In the genomic region with DNA sequence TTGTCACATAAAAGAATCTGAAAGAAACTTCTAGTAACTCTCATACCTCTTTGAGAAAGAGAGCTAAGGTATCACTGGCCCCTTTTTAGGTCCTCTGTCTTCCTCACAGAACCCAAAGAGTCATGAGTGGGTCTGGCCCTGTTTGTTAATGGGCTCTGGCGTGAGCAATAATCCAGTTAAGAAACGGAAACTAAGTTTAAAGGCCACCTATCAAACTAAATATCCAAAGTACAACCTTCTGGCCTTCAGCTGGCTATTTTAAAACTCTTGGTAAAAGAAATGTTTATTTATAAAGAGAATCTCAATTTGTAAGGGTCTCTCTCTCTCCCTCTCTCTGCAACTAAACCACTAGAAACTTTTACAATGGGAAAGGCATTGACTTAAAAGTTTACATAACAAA, we compare ENCODE assay signal across 20 cellular contexts.
A peak's percentile ranks its signal among the peaks of the same experiment; 100 is the strongest.
DNase-seq lines count a peak whose midpoint lies in the region; ATAC-seq and TF ChIP-seq lines count a peak whose summit lies in the region.
"Had no signal": no experiment of that assay in that cellular context is flagged by ENCODE, and none has a peak within 500 bp of the region (broad histone marks: within the 10 kb centered on the region; RNA-seq: fewer than 3 reads in every experiment).

No MANE protein-coding gene starts in this region.

- H3K9ac ChIP-seq in HUES64 (ENCODE audit: low read depth, low read length), result no peak overlapping the region; the same call in 1 of the 2 replicates
- peak overlapping the region; percentile 49; the same call in 1 of the 2 replicates for H3K9ac ChIP-seq in iPS-20b (ENCODE audit: low read depth, low read length)
- no peak overlapping the region for H3K9ac ChIP-seq in trophoblast cell (ENCODE audit: low read length)

- H4K8ac ChIP-seq in trophoblast cell (ENCODE audit: low read depth, low read length), result no peak overlapping the region

- H3K36me3 ChIP-seq in left ventricle myocardium inferior (no peaks in the 10 kb centered on the region), HUES64 (ENCODE audit: insufficient read depth, low read length) (no peaks in the 10 kb centered on the region), iPS-20b (ENCODE audit: insufficient read depth, low read depth, low read length) (no peaks in the 10 kb centered on the region), trophoblast cell (ENCODE audit: control insufficient read depth in 1 of 2, insufficient read depth in 2 of 2, low read length in 2 of 2) (no peaks in the 10 kb centered on the region)
- H3K36me3 ChIP-seq: HAP-1, SJSA1 had no signal

- no peak overlapping the region for H3K18ac ChIP-seq in trophoblast cell (ENCODE audit: low read length)

- DNase-seq in left ventricle myocardium inferior (no peak), Right ventricle myocardium inferior (ENCODE audit: missing footprints) (no peak), trophoblast cell (no peak), lower leg skin (ENCODE audit: low spot score in 2 of 2) (no peak), coronary artery (ENCODE audit: low spot score) (no peak)
- DNase-seq: DMS79, Karpas-422, MV-4-11, NCI-H1694, NCI-H2081, NCI-H2171, NCI-H345, NCI-H524, NCI-H82 had no signal

- H2BK120ac ChIP-seq in trophoblast cell (ENCODE audit: insufficient read depth, low read length, poor library complexity), result no peak overlapping the region

- intact Hi-C loops in left ventricle myocardium inferior (cut with micrococcal nuclease), result no loop called here
- intact Hi-C loops in Right ventricle myocardium inferior (cut with DNase I), result no loop called here
- intact Hi-C loops in lower leg skin (cut with DNase I; ENCODE audit: low total_unique reads), result no loop called here

- H3K9me3 ChIP-seq in left ventricle myocardium inferior (replicated peaks) (peaks cover 18% of the 10 kb centered on the region), HUES64 (ENCODE audit: insufficient read depth, low read depth, low read length) (peaks cover 6% of the 10 kb centered on the region), iPS-20b (ENCODE audit: insufficient read depth, low read depth, low read length) (peaks cover 5% of the 10 kb centered on the region; the same call in 1 of the 2 replicates), trophoblast cell (ENCODE audit: insufficient read depth, low read depth, low read length) (no peaks in the 10 kb centered on the region)
- H3K9me3 ChIP-seq: SJSA1 had no signal

- H3K4me2 ChIP-seq in trophoblast cell (ENCODE audit: low read length), result no peak overlapping the region

- no peaks in the 10 kb centered on the region for H3K79me1 ChIP-seq in trophoblast cell (ENCODE audit: low read length)

- no peak overlapping the region for H3K4me3 ChIP-seq in left ventricle myocardium inferior
- H3K4me3 ChIP-seq in HUES64 (ENCODE audit: low read length), result no peak overlapping the region
- H3K4me3 ChIP-seq in iPS-20b (ENCODE audit: low read length), result peak overlapping the region; percentile 44; the same call in 1 of the 2 replicates
- no peak overlapping the region for H3K4me3 ChIP-seq in trophoblast cell (ENCODE audit: low read depth, low read length)
- no peak overlapping the region for H3K4me3 ChIP-seq in lower leg skin (ENCODE audit: low read depth, poor library complexity, severe bottlenecking)
- no peak overlapping the region for H3K4me3 ChIP-seq in coronary artery
- H3K4me3 ChIP-seq: HAP-1, SJSA1 had no signal

- no peak overlapping the region for H2AK5ac ChIP-seq in trophoblast cell (ENCODE audit: low read length)

- H2BK5ac ChIP-seq in trophoblast cell (ENCODE audit: low read depth, low read length, poor library complexity), result peak overlapping the region; percentile 40

- 97% methylated on average over 2 of the region's 2 CpGs for WGBS in HUES64
- no CpG with 5 or more reads among the region's 2 CpGs for WGBS in trophoblast cell (ENCODE audit: extremely low coverage, insufficient coverage, insufficient read length)
- 94 to 100% methylated on average over 2 of the region's 2 CpGs for WGBS in lower leg skin, 2 donors

- TF ChIP-seq CTCF in left ventricle myocardium inferior (IDR thresholded peaks at IDR 0.05; ENCODE audit: borderline replicate concordance), result no peak
- no peak for TF ChIP-seq CTCF in lower leg skin (IDR thresholded peaks at IDR 0.05)
- TF ChIP-seq CTCF in coronary artery (IDR thresholded peaks at IDR 0.05), result no peak

- H2AFZ ChIP-seq in trophoblast cell (ENCODE audit: insufficient read depth, low read length, poor library complexity), result no peak overlapping the region

- no peak overlapping the region for H4K12ac ChIP-seq in trophoblast cell (ENCODE audit: low read depth, low read length)

- peak overlapping the region; percentile 53 for H3K27ac ChIP-seq in left ventricle myocardium inferior (replicated peaks)
- peak overlapping the region; percentile 94 for H3K27ac ChIP-seq in HUES64 (ENCODE audit: low read depth, low read length)
- H3K27ac ChIP-seq in iPS-20b (ENCODE audit: low read length), result no peak overlapping the region
- no peak overlapping the region for H3K27ac ChIP-seq in trophoblast cell (ENCODE audit: low read depth, low read length)
- H3K27ac ChIP-seq in coronary artery, result no peak overlapping the region
- H3K27ac ChIP-seq: 22Rv1, SJSA1 had no signal

- ATAC-seq in Right ventricle myocardium inferior, result no peak
- ATAC-seq in HG02870 (IDR thresholded peaks at IDR 0.05; ENCODE audit: unreplicated experiment), result no peak

- H3K27me3 ChIP-seq in left ventricle myocardium inferior (ENCODE audit: low read depth) (no peaks in the 10 kb centered on the region), HUES64 (ENCODE audit: insufficient read depth, low read length) (peaks cover 14% of the 10 kb centered on the region), iPS-20b (ENCODE audit: insufficient read depth, low read length) (peaks cover 31% of the 10 kb centered on the region), trophoblast cell (ENCODE audit: insufficient read depth, low read length) (no peaks in the 10 kb centered on the region)
- H3K27me3 ChIP-seq: SJSA1 had no signal

- no peak overlapping the region for H2BK12ac ChIP-seq in trophoblast cell (ENCODE audit: low read length)

- H3K79me2 ChIP-seq in trophoblast cell (ENCODE audit: control insufficient read depth, insufficient read depth, low read length, poor library complexity), result no peaks in the 10 kb centered on the region

- no peak overlapping the region for H3K14ac ChIP-seq in trophoblast cell (ENCODE audit: low read length)

- H3K23ac ChIP-seq in trophoblast cell (ENCODE audit: low read length), result no peak overlapping the region

- no peak overlapping the region for H3K4ac ChIP-seq in trophoblast cell (ENCODE audit: low read depth, low read length)

- H3K4me1 ChIP-seq in left ventricle myocardium inferior (peaks cover 20% of the 10 kb centered on the region), HUES64 (ENCODE audit: insufficient read depth, low read length) (peaks cover 79% of the 10 kb centered on the region), iPS-20b (ENCODE audit: insufficient read depth, low read length) (peaks cover 62% of the 10 kb centered on the region), trophoblast cell (ENCODE audit: control insufficient read depth in 1 of 2, insufficient read depth in 2 of 2, low read length in 2 of 2) (peaks cover 0 to 3% of the 10 kb centered on the region in 2 experiments)
- H3K4me1 ChIP-seq: SJSA1 had no signal

- no peak overlapping the region for H4K91ac ChIP-seq in trophoblast cell (ENCODE audit: low read depth, low read length)

- TF ChIP-seq POLR2A in lower leg skin (IDR thresholded peaks at IDR 0.05), result no peak

Comparison
In these comparisons a context has a peak if more than half of its experiments do, and no peak if none do; other contexts are left out.
1. H3K27ac ChIP-seq: peak in left ventricle myocardium inferior (single experiment) and HUES64 (single experiment); none in iPS-20b (single experiment), trophoblast cell (single experiment) and coronary artery (0 of 2).